In the genomic region with DNA sequence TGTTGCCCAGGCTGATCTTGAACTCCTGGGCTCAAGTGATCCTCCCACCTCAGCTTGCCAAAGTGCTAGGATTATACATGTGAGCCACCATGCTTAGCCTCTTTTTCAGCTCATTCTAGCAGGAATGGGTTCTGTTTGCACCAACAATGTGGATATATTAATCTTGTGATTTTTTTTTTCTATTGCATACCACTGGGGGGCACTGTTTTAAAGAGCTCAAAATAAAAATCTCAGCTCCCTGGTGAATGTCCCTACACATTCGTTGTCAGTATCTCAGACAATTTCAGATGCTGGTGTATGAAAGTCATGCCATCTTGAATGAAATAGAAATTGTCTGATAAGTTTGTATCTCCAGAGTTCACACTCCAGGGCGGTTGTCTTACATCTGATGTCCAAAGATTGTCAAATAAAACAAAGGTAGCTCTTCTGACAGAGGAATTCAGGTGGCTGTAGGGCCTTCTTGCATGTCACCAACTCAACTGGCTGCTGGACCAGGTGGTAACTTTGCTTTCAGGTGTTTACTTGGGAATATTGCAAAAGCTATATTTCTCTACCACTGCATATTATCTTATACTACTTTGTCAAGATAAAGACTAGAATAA, we compare ENCODE assay signal across 8 cellular contexts. TPM values are rescaled to one million over a fixed set of nuclear protein-coding genes. Genes with fewer than 3 reads are reported as not detected.
DNase-seq lines count a peak whose midpoint lies in the region; ATAC-seq and TF ChIP-seq lines count a peak whose summit lies in the region.

No MANE protein-coding gene starts in this region.

- H3K4me3 ChIP-seq in left lung (no peak overlapping the region), vagina (no peak overlapping the region)

- H3K27me3 ChIP-seq in left lung (peaks cover 0 to 40% of the 10 kb centered on the region in 2 donors), vagina (no peaks in the 10 kb centered on the region)

- H3K36me3 ChIP-seq in left lung (no peaks in the 10 kb centered on the region), vagina (no peaks in the 10 kb centered on the region)

- peaks cover 0 to 2% of the 10 kb centered on the region in 2 donors for H3K9me3 ChIP-seq in left lung
- H3K9me3 ChIP-seq in vagina = no peaks in the 10 kb centered on the region

- TF ChIP-seq POLR2A in vagina (IDR thresholded peaks at IDR 0.05) = no peak

- H3K4me1 ChIP-seq in left lung (peaks cover 8 to 15% of the 10 kb centered on the region in 2 donors), vagina (peaks cover 6% of the 10 kb centered on the region)

- H3K27ac ChIP-seq in left lung (no peak overlapping the region), vagina (no peak overlapping the region)

- ATAC-seq in left lung (peak; percentile 69), GM21381 (IDR thresholded peaks at IDR 0.05; ENCODE audit: unreplicated experiment) (no peak)

- intact Hi-C loops in left lung (cut with DNase I) (loop anchor here in 1 of 2 donors (5.0 kb wide), 1 partner anchor 77 kb away; no protein-coding TSS in a partner anchor), vagina (cut with DNase I) (no loop called here)

- peak; percentile 44 to 61 for TF ChIP-seq CTCF in left lung (IDR thresholded peaks at IDR 0.05)
- peak in 2 of 3 experiments; percentile 14 to 74 for TF ChIP-seq CTCF in vagina (IDR thresholded peaks at IDR 0.05)

- DNase-seq in CMK (ENCODE audit: low read depth) (peak; percentile 27), HCEC 1CT (peak; percentile 54), NCI-H510A (lab: John Stamatoyannopoulos, UW) (peak; percentile 17), left lung (no peak), vagina (ENCODE audit: extremely low spot score in 2 of 2) (no peak), activated T-cell treated with anti-CD3 and anti-CD28 coated beads for 4 hours (no peak)
- peak; percentile 37 for DNase-seq in central memory CD4-positive, alpha-beta T cell

RNA-seq across cellular contexts. Expression of a gene that starts 3.1 kb away (rescaled TPM):
- total RNA-seq in left lung = 1 to 10 TPM; 3.7 to 9.1 TPM
- total RNA-seq in vagina = 3.9 TPM

RNA-seq across cellular contexts. Expression of a gene that starts 25.7 kb away (rescaled TPM):
- total RNA-seq in left lung (1 to 10 TPM; 8.0 to 8.1 TPM), vagina (8.3 TPM)

RNA-seq across cellular contexts. Expression of a gene that starts 35.8 kb away (rescaled TPM):
- total RNA-seq in left lung (100 to 1,000 TPM; 220 to 300 TPM), vagina (172 TPM)

Comparison
In these comparisons a context has a peak if more than half of its experiments do, and no peak if none do; other contexts are left out.
1. DNase-seq: peak in CMK (single experiment), HCEC 1CT (single experiment), NCI-H510A (single experiment) and central memory CD4-positive, alpha-beta T cell (single experiment); none in left lung (0 of 2), vagina (0 of 2) and activated T-cell treated with anti-CD3 and anti-CD28 coated beads for 4 hours (single experiment).